25 cellular contexts compared by ENCODE assay signal in the genomic region with DNA sequence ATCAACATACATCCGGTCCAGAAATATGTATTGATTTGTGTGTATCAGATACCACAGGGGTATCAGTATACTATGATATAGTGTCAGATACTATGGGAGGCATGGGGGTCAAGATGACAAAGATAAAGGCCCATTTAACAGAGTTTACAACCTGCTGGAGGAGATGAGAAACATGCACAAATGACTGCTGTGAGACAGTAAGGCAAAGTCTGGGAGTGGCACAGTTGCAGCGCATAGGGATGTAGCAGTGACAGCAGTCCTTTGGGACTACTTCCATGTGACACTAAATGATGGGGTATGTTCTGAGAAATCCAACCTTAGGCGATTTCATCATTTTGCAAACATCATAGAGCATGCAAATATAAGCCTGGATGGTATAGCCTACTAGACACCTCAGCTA.
"Had no signal": no experiment of that assay in that cellular context is flagged by ENCODE, and none has a peak within 500 bp of the region (broad histone marks: within the 10 kb centered on the region; RNA-seq: fewer than 3 reads in every experiment).

No MANE protein-coding gene starts in this region.

- H3K27ac Mint-ChIP-seq: naive thymus-derived CD4-positive, alpha-beta T cell; natural killer cell treated with Interleukin-12 subunit alpha and Interleukin-12 subunit beta and Interleukin-15 and Interleukin-18, amount 100 ng/mL, for 72 hours; stimulated activated naive CD8-positive, alpha-beta T cell treated with anti-CD3 and anti-CD28 coated beads, Interleukin-15, amount 100 ng/mL, for 72 hours had no signal

- H3K27ac ChIP-seq: pancreas, prostate gland, skin epidermis, transverse colon, upper lobe of left lung, vagina had no signal

- H3K4me1 ChIP-seq: pancreas, prostate gland, transverse colon, upper lobe of left lung, vagina had no signal

- H3K4me1 Mint-ChIP-seq: naive thymus-derived CD4-positive, alpha-beta T cell; stimulated activated naive CD8-positive, alpha-beta T cell treated with anti-CD3 and anti-CD28 coated beads, Interleukin-15, amount 100 ng/mL, for 72 hours had no signal

- H3K9me3 ChIP-seq: mucosa of descending colon, pancreas, prostate gland, transverse colon, upper lobe of left lung, vagina had no signal

- H3K27me3 ChIP-seq: pancreas, transverse colon, upper lobe of left lung, vagina had no signal

- H3K36me3 Mint-ChIP-seq: naive thymus-derived CD4-positive, alpha-beta T cell; natural killer cell treated with Interleukin-12 subunit alpha and Interleukin-12 subunit beta and Interleukin-15 and Interleukin-18, amount 100 ng/mL, for 72 hours had no signal

- H3K4me3 Mint-ChIP-seq: naive thymus-derived CD4-positive, alpha-beta T cell; natural killer cell treated with Interleukin-12 subunit alpha and Interleukin-12 subunit beta and Interleukin-15 and Interleukin-18, amount 100 ng/mL, for 72 hours; stimulated activated naive CD8-positive, alpha-beta T cell treated with anti-CD3 and anti-CD28 coated beads, Interleukin-15, amount 100 ng/mL, for 72 hours had no signal

- ATAC-seq: left cardiac atrium; left lobe of liver; mucosa of descending colon; naive thymus-derived CD4-positive, alpha-beta T cell; pancreas; right cardiac atrium; sciatic nerve; stimulated activated naive CD8-positive, alpha-beta T cell treated with anti-CD3 and anti-CD28 coated beads, Interleukin-15, amount 100 ng/mL, for 72 hours had no signal

- DNase-seq: hippocampal formation; kidney glomerular epithelial cell; left cardiac atrium; midbrain; mucosa of descending colon; naive thymus-derived CD4-positive, alpha-beta T cell; pancreas; posterior cingulate gyrus; retina; right cardiac atrium; stimulated activated CD4-positive, alpha-beta T cell treated with anti-CD3 and anti-CD28 coated beads, Interleukin-12 subunit alpha, Interleukin-12 subunit beta, amount 100 ng/mL, for 4 hours; stimulated activated CD4-positive, alpha-beta T cell treated with anti-CD3 and anti-CD28 coated beads, Interleukin-15, amount 100 ng/mL, for 24 hours; stimulated activated CD4-positive, alpha-beta T cell treated with anti-CD3 and anti-CD28 coated beads, Interleukin-2, amount 100 ng/mL, for 24 hours; stimulated activated CD4-positive, alpha-beta T cell treated with anti-CD3 and anti-CD28 coated beads, Interleukin-4, amount 100 ng/mL, for 1 hour; stimulated activated naive CD4-positive, alpha-beta T cell treated with Interleukin-2 at 50 U/mL for 16 hours; stimulated activated naive CD8-positive, alpha-beta T cell treated with anti-CD3 and anti-CD28 coated beads, Interleukin-15, amount 100 ng/mL, for 72 hours; substantia nigra; transverse colon; upper lobe of left lung had no signal

- H3K9me3 Mint-ChIP-seq: natural killer cell treated with Interleukin-12 subunit alpha and Interleukin-12 subunit beta and Interleukin-15 and Interleukin-18, amount 100 ng/mL, for 72 hours; stimulated activated naive CD8-positive, alpha-beta T cell treated with anti-CD3 and anti-CD28 coated beads, Interleukin-15, amount 100 ng/mL, for 72 hours had no signal
